10 cellular contexts compared by ENCODE assay signal in the genomic region with DNA sequence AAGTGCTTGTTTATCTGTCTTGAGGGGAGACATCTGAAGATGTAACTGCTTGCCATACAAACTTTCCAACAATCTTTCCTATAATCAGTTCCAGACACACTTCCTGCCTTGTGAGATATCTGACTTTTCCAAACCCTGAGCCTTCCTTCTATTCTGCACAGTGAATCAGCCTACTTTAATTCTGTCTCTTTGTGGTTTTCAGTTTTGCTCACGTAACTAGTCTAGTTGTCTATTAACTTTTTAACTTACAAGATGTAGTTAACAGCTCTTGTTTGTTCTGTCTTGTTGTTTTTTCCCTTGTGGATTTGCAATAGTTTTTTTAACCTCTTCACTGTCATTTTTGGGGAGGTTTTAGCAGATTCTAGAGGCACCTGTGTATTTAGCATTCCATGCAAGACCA.
DNase-seq lines count a peak whose midpoint lies in the region; ATAC-seq and TF ChIP-seq lines count a peak whose summit lies in the region.
"Had no signal": no experiment of that assay in that cellular context is flagged by ENCODE, and none has a peak within 500 bp of the region (broad histone marks: within the 10 kb centered on the region; RNA-seq: fewer than 3 reads in every experiment).

No MANE protein-coding gene starts in this region.

- H4K5ac ChIP-seq in mesendoderm (ENCODE audit: low read length), result no peak overlapping the region

- H3K79me1 ChIP-seq in mesendoderm (ENCODE audit: low read length), result no peaks in the 10 kb centered on the region

- no peak overlapping the region for H2BK120ac ChIP-seq in mesendoderm (ENCODE audit: low read depth, low read length)

- no peak overlapping the region for H3K23ac ChIP-seq in mesendoderm (ENCODE audit: low read length)

- no peak overlapping the region for H2BK5ac ChIP-seq in mesendoderm (ENCODE audit: low read length)

- DNase-seq in amniotic epithelial cell (ENCODE audit: low read depth) (peak; percentile 7), RKO (ENCODE audit: low spot score) (no peak), mesendoderm (no peak), right atrium auricular region (ENCODE audit: low spot score) (no peak)
- DNase-seq in stimulated activated CD4-positive, alpha-beta T cell treated with anti-CD3 and anti-CD28 coated beads, Interleukin-1b, Interleukin-23, amount 100 ng/mL, for 48 hours, result no peak
- DNase-seq: NCI-H345 had no signal

- no peak overlapping the region for H3K27ac ChIP-seq in mesendoderm (ENCODE audit: low read depth, low read length)
- no peak overlapping the region for H3K27ac ChIP-seq in right atrium auricular region
- H3K27ac ChIP-seq: suprapubic skin had no signal

- H2BK15ac ChIP-seq in mesendoderm (replicated peaks; ENCODE audit: low read depth), result no peak overlapping the region

- no peaks in the 10 kb centered on the region for H3K9me3 ChIP-seq in right atrium auricular region
- H3K9me3 ChIP-seq: suprapubic skin had no signal

- H4K8ac ChIP-seq in mesendoderm (ENCODE audit: low read depth, low read length), result no peak overlapping the region

- no peak overlapping the region for H3K4ac ChIP-seq in mesendoderm (ENCODE audit: low read depth, low read length)

- no peak for TF ChIP-seq CTCF in right atrium auricular region (IDR thresholded peaks at IDR 0.05)

- H3K4me1 ChIP-seq in mesendoderm (ENCODE audit: control insufficient read depth, low read depth, low read length) (no peaks in the 10 kb centered on the region), right atrium auricular region (no peaks in the 10 kb centered on the region)
- H3K4me1 ChIP-seq: suprapubic skin had no signal

- H3K4me3 ChIP-seq in mesendoderm (ENCODE audit: low read length) (no peak overlapping the region), right atrium auricular region (no peak overlapping the region)
- H3K4me3 ChIP-seq: GM23338, suprapubic skin had no signal

- H3K9ac ChIP-seq in mesendoderm (ENCODE audit: low read length), result no peak overlapping the region

- H2AK5ac ChIP-seq in mesendoderm (ENCODE audit: low read length), result no peak overlapping the region

- no peaks in the 10 kb centered on the region for H3K36me3 ChIP-seq in mesendoderm (ENCODE audit: control insufficient read depth, insufficient read depth, low read length)
- no peaks in the 10 kb centered on the region for H3K36me3 ChIP-seq in right atrium auricular region
- H3K36me3 ChIP-seq: suprapubic skin had no signal

- no peaks in the 10 kb centered on the region for H3K79me2 ChIP-seq in mesendoderm (ENCODE audit: control insufficient read depth, insufficient read depth, low read length)

- no peak overlapping the region for H3K4me2 ChIP-seq in mesendoderm (ENCODE audit: low read length)
- H3K4me2 ChIP-seq: GM23338 had no signal

- H3K56ac ChIP-seq in mesendoderm (ENCODE audit: low read length), result no peak overlapping the region

- no peak overlapping the region for H3K18ac ChIP-seq in mesendoderm (ENCODE audit: low read length)

- no CpG with 5 or more reads among the region's 1 CpG for WGBS in mesendoderm (ENCODE audit: extremely low coverage, insufficient coverage, low lambda C conversion rate)

- H3K27me3 ChIP-seq in mesendoderm (ENCODE audit: insufficient read depth, low read length, poor library complexity) (no peaks in the 10 kb centered on the region), right atrium auricular region (no peaks in the 10 kb centered on the region)
- H3K27me3 ChIP-seq: suprapubic skin had no signal

- ATAC-seq in GM19397 (IDR thresholded peaks at IDR 0.05; ENCODE audit: unreplicated experiment) (peak; percentile 87), HG03064 (IDR thresholded peaks at IDR 0.05; ENCODE audit: low read depth, unreplicated experiment) (peak; percentile 85)
- ATAC-seq: GM23338 had no signal
